15 cellular contexts compared by ENCODE assay signal in genomic region chr2:24832991-24833671, GRCh38. TPM values are rescaled to one million over a fixed set of nuclear protein-coding genes. Genes with fewer than 3 reads are reported as not detected.
DNase-seq lines count a peak whose midpoint lies in the region; ATAC-seq, FAIRE-seq and TF ChIP-seq lines count a peak whose summit lies in the region.
"Had no signal": no experiment of that assay in that cellular context is flagged by ENCODE, and none has a peak within 500 bp of the region (broad histone marks: within the 10 kb centered on the region; RNA-seq: fewer than 3 reads in every experiment).

No MANE protein-coding gene starts in this region.

- H3K36me3 ChIP-seq in small intestine (ENCODE audit: control insufficient read depth in 2 of 2, insufficient read depth in 2 of 2, low read length in 2 of 2), result peaks cover 0 to 6% of the 10 kb centered on the region in 2 donors

- no peaks in the 10 kb centered on the region for H3K4me1 ChIP-seq in small intestine (ENCODE audit: control insufficient read depth in 2 of 2, insufficient read depth in 1 of 2, low read depth in 1 of 2, low read length in 1 of 2)

- FAIRE-seq in small intestine (lab: Jason Lieb, UNC), result no peak

- peaks cover 27% of the 10 kb centered on the region for H3K36me3 Mint-ChIP-seq in activated naive CD8-positive, alpha-beta T cell treated with anti-CD3 and anti-CD28 coated beads, Interleukin-2, amount 50 U/mL, for 24 hours (ENCODE audit: low read depth)
- H3K36me3 Mint-ChIP-seq in nephron progenitor cell (ENCODE audit: low read depth), result peaks cover 32% of the 10 kb centered on the region
- H3K36me3 Mint-ChIP-seq in activated T-cell treated with anti-CD3 and anti-CD28 coated beads, Interleukin-2, amount 50 U/mL, for 4 hours (ENCODE audit: insufficient read depth), result peaks cover 19% of the 10 kb centered on the region
- H3K36me3 Mint-ChIP-seq: immature natural killer cell had no signal

- no peaks in the 10 kb centered on the region for H3K9me3 ChIP-seq in small intestine (ENCODE audit: control insufficient read depth, low read depth)

- H3K9me3 Mint-ChIP-seq in activated naive CD8-positive, alpha-beta T cell treated with anti-CD3 and anti-CD28 coated beads, Interleukin-2, amount 50 U/mL, for 24 hours, result no peaks in the 10 kb centered on the region
- no peaks in the 10 kb centered on the region for H3K9me3 Mint-ChIP-seq in nephron progenitor cell
- H3K9me3 Mint-ChIP-seq in activated T-cell treated with anti-CD3 and anti-CD28 coated beads, Interleukin-2, amount 50 U/mL, for 4 hours, result no peaks in the 10 kb centered on the region

- 91 to 94% (median 94%) methylated on average over 20 of the region's 20 CpGs for WGBS in small intestine, 3 donors

- H3K27me3 Mint-ChIP-seq in activated naive CD8-positive, alpha-beta T cell treated with anti-CD3 and anti-CD28 coated beads, Interleukin-2, amount 50 U/mL, for 24 hours, result no peaks in the 10 kb centered on the region
- H3K27me3 Mint-ChIP-seq in nephron progenitor cell (ENCODE audit: low read depth, poor library complexity), result peaks cover 3% of the 10 kb centered on the region
- no peaks in the 10 kb centered on the region for H3K27me3 Mint-ChIP-seq in activated T-cell treated with anti-CD3 and anti-CD28 coated beads, Interleukin-2, amount 50 U/mL, for 4 hours (ENCODE audit: low read depth)
- H3K27me3 Mint-ChIP-seq: B cell had no signal

- no peak overlapping the region for H3K27ac ChIP-seq in small intestine (ENCODE audit: low read depth in 1 of 2, low read length in 1 of 2)

- DNase-seq in COR-L47 (lab: John Stamatoyannopoulos, UW) (peak; percentile 94), NB4 (ENCODE audit: low read depth) (peak; percentile 32), nephron progenitor cell (no peak), small intestine (no peak), superior temporal gyrus (ENCODE audit: extremely low spot score) (no peak)
- DNase-seq in activated naive CD8-positive, alpha-beta T cell treated with anti-CD3 and anti-CD28 coated beads, Interleukin-2, amount 50 U/mL, for 24 hours, result no peak
- DNase-seq in activated T-cell treated with anti-CD3 and anti-CD28 coated beads, Interleukin-2, amount 50 U/mL, for 4 hours, result no peak
- DNase-seq in activated naive CD4-positive, alpha-beta T cell treated with Interleukin-2 at 50 U/mL for 16 hours, result no peak
- DNase-seq: effector CD4-positive, alpha-beta T cell; immature natural killer cell; NCI-H82; SHP77 treated with DMSO at 0.1 percent for 48 hours; stimulated activated CD4-positive, alpha-beta T cell treated with anti-CD3 and anti-CD28 coated beads, Interleukin-4, amount 100 ng/mL, for 1 hour; stimulated activated naive CD4-positive, alpha-beta T cell had no signal

- H3K27ac Mint-ChIP-seq in activated naive CD8-positive, alpha-beta T cell treated with anti-CD3 and anti-CD28 coated beads, Interleukin-2, amount 50 U/mL, for 24 hours, result peak overlapping the region; percentile 48
- H3K27ac Mint-ChIP-seq in nephron progenitor cell, result peak overlapping the region; percentile 98
- H3K27ac Mint-ChIP-seq: B cell, immature natural killer cell had no signal

- TF ChIP-seq POLR2A in NB4 (IDR thresholded peaks at IDR 0.05; ENCODE audit: extremely low read depth, insufficient read length), result no peak

- H3K4me3 ChIP-seq in NB4 (ENCODE audit: low read depth, low read length) (no peak overlapping the region), small intestine (ENCODE audit: low read depth in 1 of 2, low read length in 2 of 2) (no peak overlapping the region)

- H3K4me3 Mint-ChIP-seq in activated naive CD8-positive, alpha-beta T cell treated with anti-CD3 and anti-CD28 coated beads, Interleukin-2, amount 50 U/mL, for 24 hours, result no peak overlapping the region
- peak overlapping the region; percentile 45 for H3K4me3 Mint-ChIP-seq in nephron progenitor cell
- H3K4me3 Mint-ChIP-seq in activated T-cell treated with anti-CD3 and anti-CD28 coated beads, Interleukin-2, amount 50 U/mL, for 4 hours, result no peak overlapping the region
- H3K4me3 Mint-ChIP-seq: B cell, immature natural killer cell had no signal

- ATAC-seq in activated naive CD8-positive, alpha-beta T cell treated with anti-CD3 and anti-CD28 coated beads, Interleukin-2, amount 50 U/mL, for 24 hours, result no peak
- no peak for ATAC-seq in activated T-cell treated with anti-CD3 and anti-CD28 coated beads, Interleukin-2, amount 50 U/mL, for 4 hours

- H3K27me3 ChIP-seq in small intestine (ENCODE audit: control insufficient read depth in 2 of 2, insufficient read depth in 2 of 2, low read length in 2 of 2), result no peaks in the 10 kb centered on the region

- no peak for TF ChIP-seq CTCF in NB4 (IDR thresholded peaks at IDR 0.05; ENCODE audit: low read depth, low read length)
- no peak for TF ChIP-seq CTCF in nephron progenitor cell (IDR thresholded peaks at IDR 0.05)

- H3K4me1 Mint-ChIP-seq in activated naive CD8-positive, alpha-beta T cell treated with anti-CD3 and anti-CD28 coated beads, Interleukin-2, amount 50 U/mL, for 24 hours, result no peaks in the 10 kb centered on the region
- peaks cover 46% of the 10 kb centered on the region for H3K4me1 Mint-ChIP-seq in nephron progenitor cell
- no peaks in the 10 kb centered on the region for H3K4me1 Mint-ChIP-seq in activated T-cell treated with anti-CD3 and anti-CD28 coated beads, Interleukin-2, amount 50 U/mL, for 4 hours (ENCODE audit: low read depth)
- H3K4me1 Mint-ChIP-seq: B cell, immature natural killer cell had no signal

RNA-seq across cellular contexts. Expression of gene CENPO, which starts 39.9 kb away (rescaled TPM):
- 10 to 100 TPM; 20.3 to 28.4 (median 28.0) TPM for total RNA-seq in activated T-cell treated with anti-CD3 and anti-CD28 coated beads, Interleukin-2, amount 50 U/mL, for 4 hours
- 1 to 10 TPM; 1.4 to 9.1 (median 2.7) TPM for polyA plus RNA-seq in small intestine

RNA-seq across cellular contexts. Expression of gene PTRHD1, which starts 39.9 kb away (rescaled TPM):
- total RNA-seq in activated T-cell treated with anti-CD3 and anti-CD28 coated beads, Interleukin-2, amount 50 U/mL, for 4 hours, result 10 to 100 TPM; 17.6 to 21.6 (median 18.6) TPM
- polyA plus RNA-seq in small intestine, result 10 to 100 TPM; 36.9 to 43.0 (median 42.9) TPM

Comparison
In these comparisons a context has a peak if more than half of its experiments do, and no peak if none do; other contexts are left out.
1. DNase-seq: peak in COR-L47 (single experiment) and NB4 (single experiment); none in activated naive CD8-positive, alpha-beta T cell treated with anti-CD3 and anti-CD28 coated beads, Interleukin-2, amount 50 U/mL, for 24 hours (single experiment), nephron progenitor cell (single experiment), activated T-cell treated with anti-CD3 and anti-CD28 coated beads, Interleukin-2, amount 50 U/mL, for 4 hours (single experiment), small intestine (single experiment), superior temporal gyrus (single experiment) and activated naive CD4-positive, alpha-beta T cell treated with Interleukin-2 at 50 U/mL for 16 hours (single experiment).